ENCODE assay signal across 8 cellular contexts in the genomic region with DNA sequence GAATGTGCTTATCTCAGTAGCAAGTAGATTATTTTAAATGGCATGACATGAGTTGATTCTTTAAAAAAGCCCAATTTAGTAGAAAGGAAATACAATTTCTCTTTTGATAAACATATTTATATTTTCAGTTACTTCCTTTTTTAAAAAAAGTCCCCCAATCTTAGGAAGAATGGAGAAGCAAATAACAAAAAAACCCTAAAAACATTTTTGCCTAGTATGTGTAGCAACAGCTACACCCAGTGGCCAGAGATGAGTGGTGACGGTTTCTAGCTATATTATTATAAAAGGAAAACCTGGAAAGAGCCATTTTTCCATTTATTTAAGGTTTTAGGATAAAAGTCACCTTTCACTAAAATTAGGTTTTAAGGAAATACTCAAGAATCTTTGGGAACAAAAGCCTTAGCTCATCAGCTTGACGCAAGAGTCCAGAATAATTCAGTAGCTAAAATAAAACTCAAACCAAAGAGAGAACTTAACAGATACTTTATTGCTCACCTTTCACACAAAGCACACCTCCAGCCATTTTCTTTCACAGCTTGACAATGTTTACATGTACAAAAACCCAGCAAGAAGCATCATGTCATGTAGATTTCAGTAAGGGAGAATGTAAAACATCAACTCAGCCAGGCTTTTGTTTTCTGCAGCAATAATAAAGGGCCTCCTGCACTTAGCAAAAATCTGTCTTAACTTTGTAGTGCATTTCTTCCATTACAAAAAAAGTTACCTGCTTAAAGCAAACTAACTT. TPM values are rescaled to one million over a fixed set of nuclear protein-coding genes. Genes with fewer than 3 reads are reported as not detected.
DNase-seq lines count a peak whose midpoint lies in the region; ATAC-seq and TF ChIP-seq lines count a peak whose summit lies in the region.

No MANE protein-coding gene starts in this region.

- no peaks in the 10 kb centered on the region for H3K27me3 Mint-ChIP-seq in CD4-positive, CD25-positive, alpha-beta regulatory T cell

- H3K9me3 ChIP-seq in CD4-positive, CD25-positive, alpha-beta regulatory T cell (ENCODE audit: control insufficient read depth in 2 of 2, low read length in 2 of 2) = no peaks in the 10 kb centered on the region
- H3K9me3 ChIP-seq in osteoblast (ENCODE audit: low read depth, low read length) = no peaks in the 10 kb centered on the region

- H3K4me1 ChIP-seq in CD4-positive, CD25-positive, alpha-beta regulatory T cell (ENCODE audit: control insufficient read depth, insufficient read depth, low read length, poor library complexity, severe bottlenecking) = peaks cover 3% of the 10 kb centered on the region
- H3K4me1 ChIP-seq in osteoblast (ENCODE audit: insufficient read depth, low read length) = no peaks in the 10 kb centered on the region

- H3K36me3 ChIP-seq in CD4-positive, CD25-positive, alpha-beta regulatory T cell (ENCODE audit: control insufficient read depth, insufficient read depth, low read length) = peaks cover 47% of the 10 kb centered on the region
- H3K36me3 ChIP-seq in osteoblast (ENCODE audit: insufficient read depth, low read length) = peaks cover 50% of the 10 kb centered on the region

- H3K4me3 ChIP-seq in CD4-positive, CD25-positive, alpha-beta regulatory T cell (ENCODE audit: low read depth, low read length) = no peak overlapping the region
- no peak overlapping the region for H3K4me3 ChIP-seq in osteoblast (ENCODE audit: insufficient read depth, low read length)

- H3K4me2 ChIP-seq in osteoblast (ENCODE audit: insufficient read depth, low read length) = no peak overlapping the region

- H3K27me3 ChIP-seq in CD4-positive, CD25-positive, alpha-beta regulatory T cell (ENCODE audit: control insufficient read depth, insufficient read depth, low read length) = no peaks in the 10 kb centered on the region
- no peaks in the 10 kb centered on the region for H3K27me3 ChIP-seq in osteoblast (ENCODE audit: insufficient read depth, low read length)

- ATAC-seq in CD4-positive, CD25-positive, alpha-beta regulatory T cell (ENCODE audit: low read depth in 2 of 2) = no peak
- ATAC-seq in HG03280 (IDR thresholded peaks at IDR 0.05; ENCODE audit: unreplicated experiment) = no peak

- in situ Hi-C loops in GM13976 (cut with MboI; ENCODE audit: low sequenced_read_pairs, unreplicated experiment) = loop anchor here (25.0 kb wide), 2 partner anchors 821 to 1021 kb away; no protein-coding TSS in a partner anchor

- no peaks in the 10 kb centered on the region for H4K20me1 ChIP-seq in osteoblast (ENCODE audit: insufficient read depth, low read length)

- H2AFZ ChIP-seq in osteoblast (ENCODE audit: low read length) = no peak overlapping the region

- H3K36me3 Mint-ChIP-seq in CD4-positive, CD25-positive, alpha-beta regulatory T cell = peaks cover 15% of the 10 kb centered on the region

- no peak overlapping the region for H3K27ac ChIP-seq in CD4-positive, CD25-positive, alpha-beta regulatory T cell (ENCODE audit: insufficient read depth, low read length, poor library complexity, severe bottlenecking)
- no peak overlapping the region for H3K27ac ChIP-seq in osteoblast (ENCODE audit: low read depth, low read length)

- peaks cover 6% of the 10 kb centered on the region for H3K79me2 ChIP-seq in osteoblast (ENCODE audit: insufficient read depth, low read length)

- no peak overlapping the region for H3K4me3 Mint-ChIP-seq in CD4-positive, CD25-positive, alpha-beta regulatory T cell

- TF ChIP-seq CTCF in GM13976 (IDR thresholded peaks at IDR 0.05; ENCODE audit: borderline replicate concordance, control extremely low read depth, extremely low read depth, insufficient read depth, missing control alignments) (peak; percentile 71), osteoblast (IDR thresholded peaks at IDR 0.05; ENCODE audit: extremely low read depth, low read depth, low read length) (peak; percentile 85)

- peak in 2 of 3 donors; percentile 32 to 37 for DNase-seq in CD4-positive, CD25-positive, alpha-beta regulatory T cell
- DNase-seq in GM13976 (ENCODE audit: low spot score) = peak; percentile 45
- peak; percentile 45 for DNase-seq in HT-29 (ENCODE audit: low spot score)
- peak; percentile 9 to 53 for DNase-seq in SW 1271 (lab: John Stamatoyannopoulos, UW)
- DNase-seq in fibroblast of gingiva (ENCODE audit: low read depth) = peak; percentile 24
- no peak for DNase-seq in osteoblast (ENCODE audit: insufficient read length, low spot score, missing footprints)
- DNase-seq in stimulated activated CD4-positive, alpha-beta T cell treated with anti-CD3 and anti-CD28 coated beads, Interleukin-4, amount 100 ng/mL, for 4 hours = no peak

- no peaks in the 10 kb centered on the region for H3K9me3 Mint-ChIP-seq in CD4-positive, CD25-positive, alpha-beta regulatory T cell

- no peak overlapping the region for H3K27ac Mint-ChIP-seq in CD4-positive, CD25-positive, alpha-beta regulatory T cell

- H3K4me1 Mint-ChIP-seq in CD4-positive, CD25-positive, alpha-beta regulatory T cell = peaks cover 0 to 12% (median 5%) of the 10 kb centered on the region in 4 donors

RNA-seq across cellular contexts. Expression of a gene that starts 15.7 kb away (rescaled TPM):
- total RNA-seq in CD4-positive, CD25-positive, alpha-beta regulatory T cell = 19.5 TPM
- 10 to 100 TPM; 14.8 to 29.0 (median 20.8) TPM for polyA plus RNA-seq in CD4-positive, CD25-positive, alpha-beta regulatory T cell
- total RNA-seq in HT-29 (2014; rRNA removed; shearing (Covaris generic)) = 11.3 and 21.2 TPM in 2 replicates
- total RNA-seq in osteoblast = 22.8 and 68.7 TPM in 2 replicates

Comparison
In these comparisons a context has a peak if more than half of its experiments do, and no peak if none do; other contexts are left out.
1. DNase-seq: peak in CD4-positive, CD25-positive, alpha-beta regulatory T cell (2 of 3), GM13976 (single experiment), HT-29 (single experiment), SW 1271 (2 of 2) and fibroblast of gingiva (single experiment); none in osteoblast (single experiment) and stimulated activated CD4-positive, alpha-beta T cell treated with anti-CD3 and anti-CD28 coated beads, Interleukin-4, amount 100 ng/mL, for 4 hours (0 of 2).